ENCODE assay signal across 35 cellular contexts in the genomic region with DNA sequence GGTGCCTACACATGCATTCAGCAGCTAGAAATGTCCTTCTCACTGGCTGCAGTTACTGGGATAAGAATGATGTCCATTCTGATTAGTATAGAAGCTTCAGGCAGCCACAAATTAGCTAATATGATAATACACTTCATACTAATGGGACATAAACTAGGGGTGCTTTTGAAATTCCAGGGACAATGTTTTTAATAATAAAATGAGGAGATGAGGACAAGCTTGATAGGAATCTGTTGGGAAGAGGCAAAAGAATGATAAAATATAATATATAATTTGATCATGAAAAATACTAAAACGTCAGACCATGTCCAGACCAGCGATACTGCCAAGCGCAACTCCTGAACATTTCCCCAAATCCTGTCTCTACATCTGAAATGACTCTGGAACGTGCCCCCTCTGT.
"Had no signal": no experiment of that assay in that cellular context is flagged by ENCODE, and none has a peak within 500 bp of the region (broad histone marks: within the 10 kb centered on the region; RNA-seq: fewer than 3 reads in every experiment).

No MANE protein-coding gene starts in this region.

- H3K9ac ChIP-seq: KMS-11 had no signal

- H3K4me2 ChIP-seq: KMS-11 had no signal

- H3K36me3 ChIP-seq: MG63 had no signal

- DNase-seq: Karpas-422, Kasumi-1, MG63, MM.1S, MV-4-11, NCI-H1048, NCI-H1092, NCI-H1092 treated with DMSO at 0.1 percent for 48 hours, NCI-H1105, NCI-H1105 treated with DMSO at 0.1 percent for 48 hours, NCI-H1417, NCI-H1417 treated with DMSO at 0.1 percent for 48 hours, NCI-H1436, NCI-H1436 treated with DMSO at 0.1 percent for 48 hours, NCI-H146, NCI-H1694, NCI-H1694 treated with DMSO at 0.1 percent for 48 hours, NCI-H187, NCI-H187 treated with DMSO at 0.1 percent for 48 hours, NCI-H1930, NCI-H2029, NCI-H2029 treated with DMSO at 0.1 percent for 48 hours, NCI-H2081, NCI-H2081 treated with DMSO at 0.1 percent for 48 hours, NCI-H2107, NCI-H2171, NCI-H2171 treated with DMSO at 0.1 percent for 48 hours, NCI-H2227 treated with DMSO at 0.1 percent for 48 hours, NCI-H226, NCI-H345, NCI-H446, NCI-H446 treated with DMSO at 0.1 percent for 48 hours, NCI-H510A, NCI-H510A treated with DMSO at 0.1 percent for 48 hours had no signal

- H3K4me3 ChIP-seq: MG63 had no signal

- H3K9me3 ChIP-seq: MG63 had no signal

- H3K27ac ChIP-seq: KMS-11 had no signal

- H3K27me3 ChIP-seq: MG63 had no signal
